In the genomic region with DNA sequence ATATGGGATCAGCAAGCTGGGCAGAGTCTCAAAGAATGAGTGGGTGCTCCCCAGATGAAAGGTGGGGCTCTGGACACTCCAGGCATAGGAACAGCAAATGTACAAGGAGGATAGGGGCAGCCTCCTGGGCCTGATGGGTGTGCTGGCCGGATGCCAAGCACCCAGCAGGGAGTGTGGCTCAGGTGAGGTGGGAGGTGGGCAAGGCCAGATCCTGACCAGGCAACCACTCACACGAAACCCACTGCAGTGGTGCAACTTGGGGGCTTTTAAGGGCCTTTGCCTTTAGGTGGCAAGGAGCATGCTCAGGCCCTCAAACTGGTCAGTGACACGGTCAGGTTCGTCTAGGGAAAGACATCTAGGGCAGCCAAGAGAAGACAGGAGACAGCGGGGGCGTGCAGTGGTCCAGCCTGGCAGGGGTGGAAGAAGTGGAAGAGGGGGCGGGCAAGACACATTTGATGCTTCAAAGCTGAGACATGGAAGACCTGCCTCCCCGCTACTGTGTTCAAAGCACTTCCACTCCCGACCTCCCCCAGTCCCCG, we compare ENCODE assay signal across 24 cellular contexts. TPM values are rescaled to one million over a fixed set of nuclear protein-coding genes. Genes with fewer than 3 reads are reported as not detected.
DNase-seq lines count a peak whose midpoint lies in the region; TF ChIP-seq lines count a peak whose summit lies in the region.
"Had no signal": no experiment of that assay in that cellular context is flagged by ENCODE, and none has a peak within 500 bp of the region (broad histone marks: within the 10 kb centered on the region; RNA-seq: fewer than 3 reads in every experiment).

No MANE protein-coding gene starts in this region.

- no TSS peak for BruUV-seq in mammary epithelial cell (replicated peaks; lab: Mats Ljungman, UMichigan)

- no peak overlapping the region for H3K4me2 ChIP-seq in GM23248 (ENCODE audit: unreplicated experiment)
- no peak overlapping the region for H3K4me2 ChIP-seq in mammary epithelial cell (ENCODE audit: insufficient read depth, low read depth, low read length)
- H3K4me2 ChIP-seq: BLaER1 treated with 17β-estradiol and CSF1 and Interleukin-3, amounts not matched to agents 10 nM and 100 nM; GM23338 had no signal

- in situ Hi-C loops in GM23248 (cut with MboI) (no loop called here), mammary epithelial cell (cut with MboI; ENCODE audit: low sequenced_read_pairs in 2 of 2) (no loop called here)

- dilution Hi-C loops in mammary epithelial cell (cut with HindIII; ENCODE audit: low sequenced_read_pairs) = no loop called here

- CTCF ChIA-PET in mammary epithelial cell (lab: Charles Lee; ENCODE audit: low non-redundant PET) = no interaction called here

- H3K9me3 ChIP-seq in GM23248 (ENCODE audit: low read depth) = no peaks in the 10 kb centered on the region
- peaks cover 17% of the 10 kb centered on the region for H3K9me3 ChIP-seq in mammary epithelial cell (replicated peaks; ENCODE audit: insufficient read depth, low read length)

- no peaks in the 10 kb centered on the region for H3F3A ChIP-seq in GM23248 (ENCODE audit: insufficient read depth)

- H3K27me3 ChIP-seq in GM23248 (replicated peaks; ENCODE audit: insufficient read depth) (no peaks in the 10 kb centered on the region; the same call in 1 of the 2 replicates), mammary epithelial cell (ENCODE audit: insufficient read depth, low read length) (no peaks in the 10 kb centered on the region)
- H3K27me3 ChIP-seq: BLaER1 treated with 17β-estradiol and CSF1 and Interleukin-3, amounts not matched to agents 10 nM and 100 nM had no signal

- no peak for TF ChIP-seq CTCF in mammary epithelial cell (conservative IDR thresholded peaks at IDR 0.05 in 1 of 2, IDR thresholded peaks at IDR 0.05 in 1 of 2; ENCODE audit: extremely low read depth in 1 of 2, insufficient read depth in 1 of 2, low read depth in 1 of 2, low read length in 2 of 2)

- H3K9me2 ChIP-seq in GM23248 (ENCODE audit: insufficient read depth) = no peaks in the 10 kb centered on the region

- H3K4me3 ChIP-seq in GM23248 (no peak overlapping the region), mammary epithelial cell (replicated peaks in 1 of 3; ENCODE audit: insufficient read depth in 1 of 3, low read depth in 2 of 3, low read length in 3 of 3) (no peak overlapping the region)
- H3K4me3 ChIP-seq: BLaER1 treated with 17β-estradiol and CSF1 and Interleukin-3, amounts not matched to agents 10 nM and 100 nM; GM23338 had no signal

- H4K20me1 ChIP-seq in GM23248 (ENCODE audit: insufficient read depth) (no peaks in the 10 kb centered on the region), mammary epithelial cell (ENCODE audit: insufficient read depth, low read length) (no peaks in the 10 kb centered on the region)
- H4K20me1 ChIP-seq: BLaER1 treated with 17β-estradiol and CSF1 and Interleukin-3, amounts not matched to agents 10 nM and 100 nM had no signal

- H3K36me3 ChIP-seq in GM23248 (ENCODE audit: low read depth) (no peaks in the 10 kb centered on the region), mammary epithelial cell (ENCODE audit: insufficient read depth, low read length) (no peaks in the 10 kb centered on the region)
- H3K36me3 ChIP-seq: BLaER1 treated with 17β-estradiol and CSF1 and Interleukin-3, amounts not matched to agents 10 nM and 100 nM had no signal

- no peaks in the 10 kb centered on the region for H3K79me2 ChIP-seq in GM23248 (ENCODE audit: insufficient read depth)
- no peaks in the 10 kb centered on the region for H3K79me2 ChIP-seq in mammary epithelial cell (ENCODE audit: insufficient read depth, low read length)

- peak; percentile 48 for DNase-seq in activated CD8-positive, alpha-beta memory T cell treated with anti-CD3 and anti-CD28 coated beads for 24 hours
- no peak for DNase-seq in activated CD8-positive, alpha-beta memory T cell treated with anti-CD3 and anti-CD28 coated beads, Interleukin-2, amount 50 U/mL, for 4 hours
- DNase-seq in ecto neural progenitor cell (ENCODE audit: low spot score) = peak; percentile 36
- peak; percentile 65 for DNase-seq in posterior vena cava (ENCODE audit: low spot score)
- DNase-seq in GM23248 = no peak
- DNase-seq in middle frontal gyrus (ENCODE audit: extremely low spot score, low spot score) = no peak
- no peak for DNase-seq in AG08395 (ENCODE audit: low spot score)
- DNase-seq in mammary epithelial cell = no peak
- DNase-seq: ACHN; CD4-positive, alpha-beta memory T cell; DND-41; Kasumi-1; NCI-H1417 treated with DMSO at 0.1 percent for 48 hours; NCI-H187; NCI-H446; NCI-H526; OCI-M1 had no signal

- 59% methylated on average over 10 of the region's 10 CpGs for WGBS in GM23248 (ENCODE audit: low coverage in 1 of 2, low lambda C conversion rate in 2 of 2, missing lambda C conversion rate in 2 of 2), 2 experiments
- WGBS in mammary epithelial cell (ENCODE audit: low coverage, missing lambda C conversion rate) = 52% methylated on average over 8 of the region's 10 CpGs

- H2AFZ ChIP-seq in GM23248 = no peak overlapping the region
- H2AFZ ChIP-seq in mammary epithelial cell (ENCODE audit: low read depth, low read length) = no peak overlapping the region
- H2AFZ ChIP-seq: GM23338 had no signal

- H3K4me1 ChIP-seq in GM23248 (ENCODE audit: insufficient read depth) (no peaks in the 10 kb centered on the region), mammary epithelial cell (ENCODE audit: insufficient read depth, low read length) (no peaks in the 10 kb centered on the region)

- intact Hi-C loops in posterior vena cava (cut with DNase I) = no loop called here
- intact Hi-C loops in mammary epithelial cell (cut with micrococcal nuclease) = no loop called here

- no peak overlapping the region for H3K9ac ChIP-seq in GM23248
- H3K9ac ChIP-seq in mammary epithelial cell (ENCODE audit: insufficient read depth, low read length) = no peak overlapping the region
- H3K9ac ChIP-seq: BLaER1 treated with 17β-estradiol and CSF1 and Interleukin-3, amounts not matched to agents 10 nM and 100 nM had no signal

- no peak overlapping the region for H3K27ac ChIP-seq in GM23248
- H3K27ac ChIP-seq in mammary epithelial cell (ENCODE audit: insufficient read depth, low read depth, low read length) = no peak overlapping the region
- H3K27ac ChIP-seq: 22Rv1; BLaER1 treated with 17β-estradiol and CSF1 and Interleukin-3, amounts not matched to agents 10 nM and 100 nM had no signal

RNA-seq across cellular contexts. Expression of a gene that starts 18.4 kb away (rescaled TPM):
- total RNA-seq in posterior vena cava (not detected), mammary epithelial cell (not detected)
- not detected in 2 replicates for total RNA-seq in GM23248 (2014; rRNA removed; shearing (Covaris generic))
- polyA plus RNA-seq in GM23248 (2016; fragmentation: Nextera tagmentation; extraction: Ambion mirVana) (not detected in 2 replicates), mammary epithelial cell (not detected)
- polyA minus RNA-seq in mammary epithelial cell = not detected
- total RNA-seq: CD4-positive, alpha-beta memory T cell; GM23338; MCF 10A; Right ventricle myocardium inferior; SK-MEL-5 had no signal
- polyA plus RNA-seq: CD4-positive, alpha-beta memory T cell; GM23338; IgD-negative memory B cell had no signal

Comparison
In these comparisons a context has a peak if more than half of its experiments do, and no peak if none do; other contexts are left out.
1. DNase-seq: peak in activated CD8-positive, alpha-beta memory T cell treated with anti-CD3 and anti-CD28 coated beads for 24 hours (single experiment), ecto neural progenitor cell (single experiment) and posterior vena cava (single experiment); none in activated CD8-positive, alpha-beta memory T cell treated with anti-CD3 and anti-CD28 coated beads, Interleukin-2, amount 50 U/mL, for 4 hours (single experiment), GM23248 (single experiment), middle frontal gyrus (single experiment), AG08395 (single experiment) and mammary epithelial cell (single experiment).